Comparison of ENCODE assay signal across 16 cellular contexts in genomic region chr9:121685795-121686377, GRCh38. TPM values are rescaled to one million over a fixed set of nuclear protein-coding genes. Genes with fewer than 3 reads are reported as not detected.
DNase-seq lines count a peak whose midpoint lies in the region; ATAC-seq, FAIRE-seq and TF ChIP-seq lines count a peak whose summit lies in the region.
"Had no signal": no experiment of that assay in that cellular context is flagged by ENCODE, and none has a peak within 500 bp of the region (broad histone marks: within the 10 kb centered on the region; RNA-seq: fewer than 3 reads in every experiment).

No MANE protein-coding gene starts in this region.

- no TSS peak for BruUV-seq in K562 (replicated peaks; lab: Mats Ljungman, UMichigan)

- in situ Hi-C loops in K562 (cut with MboI): loop anchor here (5.0 to 25.0 kb wide), 2 partner anchors 134 to 651 kb away; no protein-coding TSS in a partner anchor

- no peak overlapping the region for H3K4me3 ChIP-seq in SK-N-SH (ENCODE audit: low read depth in 2 of 2, low read length in 1 of 2)
- H3K4me3 ChIP-seq in K562: no peak overlapping the region
- H3K4me3 ChIP-seq in neural progenitor cell: no peak overlapping the region
- no peak overlapping the region for H3K4me3 ChIP-seq in esophagus squamous epithelium
- H3K4me3 ChIP-seq: BLaER1 had no signal

- H3K36me3 Mint-ChIP-seq in neural progenitor cell: peaks cover 2% of the 10 kb centered on the region
- no peaks in the 10 kb centered on the region for H3K36me3 Mint-ChIP-seq in stimulated activated effector memory CD8-positive, alpha-beta T cell treated with anti-CD3 and anti-CD28 coated beads, Interleukin-12 subunit alpha, Interleukin-12 subunit beta, amount 100 ng/mL, for 72 hours
- H3K36me3 Mint-ChIP-seq in CD14-positive monocyte: no peaks in the 10 kb centered on the region
- H3K36me3 Mint-ChIP-seq: CD4-positive, CD25-positive, alpha-beta regulatory T cell had no signal

- H3K27ac Mint-ChIP-seq in neural progenitor cell (peak overlapping the region; percentile 10), CD14-positive monocyte (no peak overlapping the region)
- H3K27ac Mint-ChIP-seq in stimulated activated effector memory CD8-positive, alpha-beta T cell treated with anti-CD3 and anti-CD28 coated beads, Interleukin-12 subunit alpha, Interleukin-12 subunit beta, amount 100 ng/mL, for 72 hours: peak overlapping the region; percentile 72
- H3K27ac Mint-ChIP-seq: CD4-positive, CD25-positive, alpha-beta regulatory T cell; H9 had no signal

- H3K4me3 Mint-ChIP-seq in neural progenitor cell (no peak overlapping the region), CD14-positive monocyte (no peak overlapping the region)
- no peak overlapping the region for H3K4me3 Mint-ChIP-seq in stimulated activated effector memory CD8-positive, alpha-beta T cell treated with anti-CD3 and anti-CD28 coated beads, Interleukin-12 subunit alpha, Interleukin-12 subunit beta, amount 100 ng/mL, for 72 hours
- H3K4me3 Mint-ChIP-seq: H9 had no signal

- H3K79me2 ChIP-seq in SK-N-SH (ENCODE audit: insufficient read depth): no peaks in the 10 kb centered on the region
- H3K79me2 ChIP-seq in K562 (ENCODE audit: control insufficient read depth, insufficient read depth, low read length): no peaks in the 10 kb centered on the region
- H3K79me2 ChIP-seq in neural progenitor cell (ENCODE audit: low read depth): no peaks in the 10 kb centered on the region

- TF ChIP-seq EP300 in SK-N-SH (IDR thresholded peaks at IDR 0.05; ENCODE audit: borderline replicate concordance in 1 of 2, low read depth in 1 of 2, low read length in 1 of 2): no peak
- no peak for TF ChIP-seq EP300 in K562 (IDR thresholded peaks at IDR 0.05; ENCODE audit: low read length)

- H2AFZ ChIP-seq in SK-N-SH (ENCODE audit: low read depth) (no peak overlapping the region), K562 (ENCODE audit: low read depth, low read length) (no peak overlapping the region), neural progenitor cell (replicated peaks) (no peak overlapping the region)

- H3K9me2 ChIP-seq in SK-N-SH: no peaks in the 10 kb centered on the region

- no peak overlapping the region for H3K9ac ChIP-seq in SK-N-SH
- H3K9ac ChIP-seq in K562 (ENCODE audit: insufficient read depth in 1 of 2, low read depth in 2 of 2, low read length in 2 of 2): no peak overlapping the region
- no peak overlapping the region for H3K9ac ChIP-seq in neural progenitor cell
- H3K9ac ChIP-seq: BLaER1 had no signal

- H3K27ac ChIP-seq in SK-N-SH (ENCODE audit: low read depth in 2 of 2, low read length in 1 of 2): no peak overlapping the region
- no peak overlapping the region for H3K27ac ChIP-seq in K562 (ENCODE audit: extremely low read depth, low read depth, low read length)
- H3K27ac ChIP-seq in neural progenitor cell: no peak overlapping the region
- H3K27ac ChIP-seq in esophagus squamous epithelium: no peak overlapping the region
- H3K27ac ChIP-seq: 22Rv1, BLaER1 had no signal

- H3K4me2 ChIP-seq in SK-N-SH (no peak overlapping the region), K562 (ENCODE audit: insufficient read depth, low read length) (no peak overlapping the region), neural progenitor cell (no peak overlapping the region)
- H3K4me2 ChIP-seq: BLaER1 had no signal

- DNase-seq in SK-N-SH (no peak), K562 (ENCODE audit: extremely low read depth in 1 of 4, low spot score in 3 of 4) (no peak), neural progenitor cell (ENCODE audit: low spot score) (no peak), CD14-positive monocyte (ENCODE audit: low spot score) (no peak), esophagus squamous epithelium (lab: John Stamatoyannopoulos, UW) (no peak)
- no peak for DNase-seq in stimulated activated effector memory CD8-positive, alpha-beta T cell treated with anti-CD3 and anti-CD28 coated beads, Interleukin-12 subunit alpha, Interleukin-12 subunit beta, amount 100 ng/mL, for 72 hours (ENCODE audit: low spot score in 2 of 2)
- DNase-seq: CD4-positive, CD25-positive, alpha-beta regulatory T cell; DMS53; GOT3; H9 had no signal

- intact Hi-C loops in K562 (cut with micrococcal nuclease): no loop called here
- intact Hi-C loops in CD14-positive monocyte (cut with micrococcal nuclease): loop anchor here (2.0 to 5.0 kb wide), 2 partner anchors 306 to 307 kb away; no protein-coding TSS in a partner anchor
- intact Hi-C loops in esophagus squamous epithelium (cut with DNase I): loop anchor here (5.0 to 10.0 kb wide), 2 partner anchors 179 to 306 kb away; no protein-coding TSS in a partner anchor

- ATAC-seq in SK-N-SH treated with all-trans-retinoic acid at 6 μM for 48 hours (no peak), K562 (no peak), GM19351 (IDR thresholded peaks at IDR 0.05; ENCODE audit: unreplicated experiment) (no peak)
- ATAC-seq in stimulated activated effector memory CD8-positive, alpha-beta T cell treated with anti-CD3 and anti-CD28 coated beads, Interleukin-12 subunit alpha, Interleukin-12 subunit beta, amount 100 ng/mL, for 72 hours: no peak

- H3K9me3 Mint-ChIP-seq in neural progenitor cell: no peaks in the 10 kb centered on the region
- H3K9me3 Mint-ChIP-seq in stimulated activated effector memory CD8-positive, alpha-beta T cell treated with anti-CD3 and anti-CD28 coated beads, Interleukin-12 subunit alpha, Interleukin-12 subunit beta, amount 100 ng/mL, for 72 hours: no peaks in the 10 kb centered on the region
- H3K9me3 Mint-ChIP-seq in CD14-positive monocyte: no peaks in the 10 kb centered on the region
- H3K9me3 Mint-ChIP-seq: CD4-positive, CD25-positive, alpha-beta regulatory T cell; H9 had no signal

- H3K9me3 ChIP-seq in SK-N-SH (no peaks in the 10 kb centered on the region), K562 (replicated peaks; ENCODE audit: control insufficient read depth, insufficient read depth, low read depth, low read length) (no peaks in the 10 kb centered on the region), neural progenitor cell (ENCODE audit: low read depth) (no peaks in the 10 kb centered on the region), esophagus squamous epithelium (no peaks in the 10 kb centered on the region)
- H3K9me3 ChIP-seq: BLaER1 had no signal

- H3K27me3 ChIP-seq in SK-N-SH (ENCODE audit: insufficient read depth): no peaks in the 10 kb centered on the region
- peaks cover 0 to 18% of the 10 kb centered on the region in 2 experiments; a peak in 3 of 5 replicates for H3K27me3 ChIP-seq in K562 (ENCODE audit: control insufficient read depth in 2 of 2, insufficient read depth in 2 of 2, low read length in 2 of 2)
- H3K27me3 ChIP-seq in neural progenitor cell: no peaks in the 10 kb centered on the region
- no peaks in the 10 kb centered on the region for H3K27me3 ChIP-seq in esophagus squamous epithelium
- H3K27me3 ChIP-seq: BLaER1 had no signal

- H4K20me1 ChIP-seq in SK-N-SH (ENCODE audit: insufficient read depth): 0 out of 2 replicates have a peak, but pooled peaks cover 4% of the 10 kb centered on the region
- peaks cover 31% of the 10 kb centered on the region for H4K20me1 ChIP-seq in K562 (replicated peaks; ENCODE audit: control insufficient read depth, insufficient read depth, low read length)
- H4K20me1 ChIP-seq in neural progenitor cell (ENCODE audit: low read depth): peaks cover 91% of the 10 kb centered on the region

- no peaks in the 10 kb centered on the region for H3K9me1 ChIP-seq in K562 (ENCODE audit: control insufficient read depth, insufficient read depth, low read length)

- no peak for TF ChIP-seq POLR2A in K562 (conservative IDR thresholded peaks at IDR 0.05)
- no peak for TF ChIP-seq POLR2A in esophagus squamous epithelium (IDR thresholded peaks at IDR 0.05)

- CTCF ChIA-PET in SK-N-SH (lab: Yijun Ruan, JAX) (interaction anchor here (0.6 to 13.8 kb wide), 8 partner anchors 12 to 311 kb away, joined by 3 to 194 read pairs (median 14); no protein-coding TSS in a partner anchor), K562 (lab: Yijun Ruan, JAX; ENCODE audit: low intra/inter-chr PET ratio) (interaction anchor here (0.6 to 1.7 kb wide), 2 partner anchors 58 to 307 kb away, joined by 3 to 11 read pairs; no protein-coding TSS in a partner anchor)

- TF ChIP-seq RAD21 in SK-N-SH (IDR thresholded peaks at IDR 0.05; ENCODE audit: low read length): no peak
- TF ChIP-seq RAD21 in K562 (CRISPR knock-in tag; conservative IDR thresholded peaks at IDR 0.05 in 1 of 2, IDR thresholded peaks at IDR 0.05 in 1 of 2): no peak

- TF ChIP-seq CTCF in SK-N-SH (IDR thresholded peaks at IDR 0.05) (no peak), K562 (IDR thresholded peaks at IDR 0.05 in 2 of 3, conservative IDR thresholded peaks at IDR 0.05 in 1 of 3; ENCODE audit: insufficient read depth in 2 of 3, low read depth in 1 of 3, low read length in 3 of 3) (no peak), neural progenitor cell (IDR thresholded peaks at IDR 0.05) (no peak), CD14-positive monocyte (IDR thresholded peaks at IDR 0.05) (no peak), esophagus squamous epithelium (IDR thresholded peaks at IDR 0.05) (no peak)

- H3K4me1 ChIP-seq in SK-N-SH (ENCODE audit: control insufficient read depth in 1 of 2, insufficient read depth in 2 of 2, low read depth in 1 of 2, low read length in 1 of 2) (peaks cover 0 to 4% of the 10 kb centered on the region in 2 experiments; a peak in 1 of 4 replicates), K562 (replicated peaks in 1 of 2; ENCODE audit: control insufficient read depth in 2 of 2, insufficient read depth in 2 of 2, low read length in 2 of 2) (no peaks in the 10 kb centered on the region), neural progenitor cell (peaks cover 5% of the 10 kb centered on the region), esophagus squamous epithelium (peaks cover 0 to 25% (median 3%) of the 10 kb centered on the region in 3 donors)

- H3K4me1 Mint-ChIP-seq in neural progenitor cell (peaks cover 29% of the 10 kb centered on the region), CD14-positive monocyte (no peaks in the 10 kb centered on the region)
- no peaks in the 10 kb centered on the region for H3K4me1 Mint-ChIP-seq in stimulated activated effector memory CD8-positive, alpha-beta T cell treated with anti-CD3 and anti-CD28 coated beads, Interleukin-12 subunit alpha, Interleukin-12 subunit beta, amount 100 ng/mL, for 72 hours

- WGBS in SK-N-SH (ENCODE audit: low lambda C conversion rate): 89% methylated on average over 3 of the region's 3 CpGs
- WGBS in K562 (ENCODE audit: insufficient coverage, low coverage, missing lambda C conversion rate): 0% methylated on average over 3 of the region's 3 CpGs
- WGBS in esophagus squamous epithelium, 2 donors: 98 to 99% methylated on average over 3 of the region's 3 CpGs

- FAIRE-seq in K562 (lab: Jason Lieb, UNC): no peak
- FAIRE-seq: HepG2, HTR-8/SVneo had no signal

- peaks cover 7 to 11% of the 10 kb centered on the region in 2 experiments for H3K36me3 ChIP-seq in SK-N-SH (replicated peaks in 1 of 2; ENCODE audit: control insufficient read depth in 1 of 2, insufficient read depth in 2 of 2, low read length in 1 of 2)
- no peaks in the 10 kb centered on the region for H3K36me3 ChIP-seq in K562 (ENCODE audit: control insufficient read depth, insufficient read depth, low read length)
- no peaks in the 10 kb centered on the region for H3K36me3 ChIP-seq in neural progenitor cell
- peaks cover 0 to 18% (median 10%) of the 10 kb centered on the region in 3 donors for H3K36me3 ChIP-seq in esophagus squamous epithelium
- H3K36me3 ChIP-seq: BLaER1 had no signal

- H3K27me3 Mint-ChIP-seq in neural progenitor cell (ENCODE audit: insufficient read depth, low read depth) (peaks cover 5% of the 10 kb centered on the region), CD14-positive monocyte (ENCODE audit: low read depth in 3 of 3) (peaks cover 10 to 43% (median 15%) of the 10 kb centered on the region in 3 donors)

- POLR2A ChIA-PET in SK-N-SH (lab: Yijun Ruan, JAX): no interaction called here
- POLR2A ChIA-PET in K562 (lab: Yijun Ruan, JAX): interaction anchor here (0.6 kb wide), 1 partner anchor 299 kb away, joined by 4 read pairs; no protein-coding TSS in a partner anchor

- no peaks in the 10 kb centered on the region for H3F3A ChIP-seq in SK-N-SH (replicated peaks; ENCODE audit: insufficient read depth)
- peaks cover 16% of the 10 kb centered on the region for H3F3A ChIP-seq in neural progenitor cell (ENCODE audit: low read depth)

RNA-seq across cellular contexts. Expression of gene DAB2IP, which starts 34.5 kb away (rescaled TPM):
- polyA plus RNA-seq in SK-N-SH (2012; rRNA removed): 21.4 and 25.4 TPM in 2 replicates
- 9.4 and 15.4 TPM in 2 replicates for polyA plus RNA-seq in SK-N-SH (2012; cell fraction: cytosol; rRNA removed)
- polyA plus RNA-seq in SK-N-SH (2012; cell fraction: nucleus; rRNA removed): 30.4 and 34.4 TPM in 2 replicates
- 0.28 TPM in 1 of 2 replicates, not detected in the other for total RNA-seq in K562 (2011; cell fraction: chromatin; rRNA removed; ENCODE audit: low replicate concordance)
- total RNA-seq in K562 (2011; cell fraction: nucleolus; rRNA removed): under 0.01 TPM in 1 of 2 replicates, not detected in the other
- total RNA-seq in K562 (2011; cell fraction: nucleoplasm; rRNA removed): not detected in 2 replicates
- total RNA-seq in K562 (2014; rRNA removed): not detected in 2 replicates
- total RNA-seq in K562 (2014; rRNA removed; fragmentation: Illumina TruSeq; extraction: Trizol): not detected in 2 replicates
- 0.04 TPM in 1 of 2 replicates, not detected in the other for total RNA-seq in K562 (2015; rRNA removed; fragmentation: Illumina TruSeq; extraction: Trizol)
- 0.31 and 0.38 TPM in 2 replicates for total RNA-seq in K562 (2021)
- polyA plus RNA-seq in K562 (2011; rRNA removed): 0.03 and 0.10 TPM in 2 replicates
- 0.03 and 0.07 TPM in 2 replicates for polyA plus RNA-seq in K562 (2011; cell fraction: cytosol; rRNA removed)
- polyA plus RNA-seq in K562 (2011; cell fraction: nucleus; rRNA removed): 0.23 and 0.48 TPM in 2 replicates
- polyA plus RNA-seq in K562 (2012): 0.03 and 0.11 TPM in 2 replicates
- polyA plus RNA-seq in K562 (2014; fragmentation: Illumina TruSeq; extraction: Trizol): not detected in 2 replicates
- polyA plus RNA-seq in K562 (2014; fragmentation: Nextera tagmentation; extraction: Ambion mirVana): under 1 TPM in 1 of 2 experiments, not detected in 1; 0.06 TPM
- not detected in 2 replicates for polyA plus RNA-seq in K562 (2014; rRNA removed)
- 0.07 TPM in 1 of 2 replicates, not detected in the other for polyA minus RNA-seq in K562 (2011; rRNA and poly(A)+ RNA removed)
- polyA minus RNA-seq in K562 (2011; cell fraction: cytosol; rRNA and poly(A)+ RNA removed): 0.67 and 0.82 TPM in 2 replicates
- 0.13 and 0.22 TPM in 2 replicates for polyA minus RNA-seq in K562 (2011; cell fraction: nucleus; rRNA and poly(A)+ RNA removed)
- total RNA-seq in neural progenitor cell (ENCODE audit: low replicate concordance): 24.3 and 41.7 TPM in 2 replicates
- polyA plus RNA-seq in CD14-positive monocyte: not detected
- total RNA-seq in esophagus squamous epithelium: 10 to 100 TPM; 28.3 to 48.8 (median 38.1) TPM
- total RNA-seq: CD4-positive, CD25-positive, alpha-beta regulatory T cell had no signal
- polyA plus RNA-seq: CD4-positive, CD25-positive, alpha-beta regulatory T cell had no signal

Comparison
In these comparisons a context has a peak if more than half of its experiments do, and no peak if none do; other contexts are left out.
1. H3K27ac Mint-ChIP-seq: peak in neural progenitor cell (single experiment) and stimulated activated effector memory CD8-positive, alpha-beta T cell treated with anti-CD3 and anti-CD28 coated beads, Interleukin-12 subunit alpha, Interleukin-12 subunit beta, amount 100 ng/mL, for 72 hours (single experiment); none in CD14-positive monocyte (0 of 7).
2. RNA of gene DAB2IP, which starts 34.5 kb away (total RNA-seq): 28.3 to 48.8 TPM in esophagus squamous epithelium and 24.3 to 41.7 TPM in neural progenitor cell; under 0.01 to 0.38 TPM in K562; every median in the first group is over 10 times any median in the second.